In the genomic region with DNA sequence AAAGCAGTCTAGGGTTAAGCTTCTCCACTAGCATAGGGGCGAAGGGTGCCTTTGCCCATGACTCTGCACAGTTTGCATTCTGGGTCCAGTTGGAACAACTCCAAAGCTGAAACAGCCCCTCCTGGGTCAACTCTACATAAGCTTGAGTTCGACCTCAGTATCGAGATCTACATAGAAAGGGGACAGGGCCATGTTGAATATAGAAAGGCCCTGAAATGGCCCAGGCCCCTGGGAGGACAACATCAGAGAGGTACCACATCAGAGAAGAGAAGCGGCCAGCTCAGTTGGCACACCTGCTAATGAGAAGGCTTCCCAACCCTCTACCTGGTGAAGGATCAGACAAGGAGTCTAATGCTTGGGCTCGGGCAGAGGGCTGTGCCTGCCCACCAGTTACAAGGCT, we compare ENCODE assay signal across 14 cellular contexts. TPM values are rescaled to one million over a fixed set of nuclear protein-coding genes. Genes with fewer than 3 reads are reported as not detected.
A peak's percentile ranks its signal among the peaks of the same experiment; 100 is the strongest.
DNase-seq lines count a peak whose midpoint lies in the region; ATAC-seq and TF ChIP-seq lines count a peak whose summit lies in the region.
"Had no signal": no experiment of that assay in that cellular context is flagged by ENCODE, and none has a peak within 500 bp of the region (broad histone marks: within the 10 kb centered on the region; RNA-seq: fewer than 3 reads in every experiment).

No MANE protein-coding gene starts in this region.

- peak overlapping the region; percentile 96 for H3K4me3 Mint-ChIP-seq in activated naive CD8-positive, alpha-beta T cell treated with anti-CD3 and anti-CD28 coated beads, Interleukin-2, amount 50 U/mL, for 24 hours
- H3K4me3 Mint-ChIP-seq in naive thymus-derived CD8-positive, alpha-beta T cell = peak overlapping the region; percentile 96 to 100 (median 99)
- H3K4me3 Mint-ChIP-seq: neural progenitor cell had no signal

- H3K27ac Mint-ChIP-seq in activated naive CD8-positive, alpha-beta T cell treated with anti-CD3 and anti-CD28 coated beads, Interleukin-2, amount 50 U/mL, for 24 hours = peak overlapping the region; percentile 95
- peak overlapping the region; percentile 89 to 99 (median 96) for H3K27ac Mint-ChIP-seq in naive thymus-derived CD8-positive, alpha-beta T cell
- H3K27ac Mint-ChIP-seq: neural progenitor cell had no signal

- peaks cover 79% of the 10 kb centered on the region for H3K4me1 Mint-ChIP-seq in activated naive CD8-positive, alpha-beta T cell treated with anti-CD3 and anti-CD28 coated beads, Interleukin-2, amount 50 U/mL, for 24 hours
- peaks cover 45 to 94% (median 67%) of the 10 kb centered on the region in 4 donors for H3K4me1 Mint-ChIP-seq in naive thymus-derived CD8-positive, alpha-beta T cell

- no peak overlapping the region for H3K4me3 ChIP-seq in BLaER1
- peak overlapping the region; percentile 66 for H3K4me3 ChIP-seq in GM12864 (ENCODE audit: low read depth, low read length)
- H3K4me3 ChIP-seq: GM23248, neural progenitor cell had no signal

- peak overlapping the region; percentile 37; the same call in 1 of the 2 replicates for H3K27ac ChIP-seq in BLaER1
- H3K27ac ChIP-seq: GM23248, neural progenitor cell had no signal

- POLR2A ChIA-PET in naive thymus-derived CD8-positive, alpha-beta T cell (lab: Charles Lee) = interaction anchor here (0.6 to 20.0 kb wide), 9 partner anchors 9 to 250 kb away, joined by 3 to 1200 read pairs (median 6); partner anchors contain the start of genes ATP5PB, CEPT1, CHI3L2 and DRAM2

- no peaks in the 10 kb centered on the region for H3K9me3 ChIP-seq in BLaER1

- no peak for DNase-seq in GM12864 (ENCODE audit: low read depth)
- no peak for DNase-seq in activated naive CD8-positive, alpha-beta T cell treated with anti-CD3 and anti-CD28 coated beads, Interleukin-2, amount 50 U/mL, for 24 hours
- DNase-seq in naive thymus-derived CD8-positive, alpha-beta T cell = no peak
- DNase-seq in activated effector memory CD4-positive, alpha-beta T cell treated with Interleukin-2 at 50 U/mL for 16 hours = no peak
- no peak for DNase-seq in DMS114 treated with DMSO at 0.1 percent for 48 hours (lab: John Stamatoyannopoulos, UW; ENCODE audit: unreplicated experiment)
- DNase-seq: activated gamma-delta T cell, GM23248, NCI-H1092, NCI-H446 treated with DMSO at 0.1 percent for 48 hours had no signal

- H3K9me3 Mint-ChIP-seq in activated naive CD8-positive, alpha-beta T cell treated with anti-CD3 and anti-CD28 coated beads, Interleukin-2, amount 50 U/mL, for 24 hours = no peaks in the 10 kb centered on the region
- H3K9me3 Mint-ChIP-seq in naive thymus-derived CD8-positive, alpha-beta T cell = no peaks in the 10 kb centered on the region
- H3K9me3 Mint-ChIP-seq: neural progenitor cell had no signal

- no peak overlapping the region for H3K9ac ChIP-seq in BLaER1
- H3K9ac ChIP-seq: GM23248, neural progenitor cell had no signal

- peaks cover 64% of the 10 kb centered on the region for H3K36me3 Mint-ChIP-seq in activated naive CD8-positive, alpha-beta T cell treated with anti-CD3 and anti-CD28 coated beads, Interleukin-2, amount 50 U/mL, for 24 hours (ENCODE audit: low read depth)
- peaks cover 51 to 63% (median 61%) of the 10 kb centered on the region in 3 donors for H3K36me3 Mint-ChIP-seq in naive thymus-derived CD8-positive, alpha-beta T cell
- H3K36me3 Mint-ChIP-seq: neural progenitor cell had no signal

- no peaks in the 10 kb centered on the region for H3K27me3 Mint-ChIP-seq in activated naive CD8-positive, alpha-beta T cell treated with anti-CD3 and anti-CD28 coated beads, Interleukin-2, amount 50 U/mL, for 24 hours
- no peaks in the 10 kb centered on the region for H3K27me3 Mint-ChIP-seq in naive thymus-derived CD8-positive, alpha-beta T cell

- no peaks in the 10 kb centered on the region for H3K27me3 ChIP-seq in BLaER1

- TF ChIP-seq CTCF in GM12864 (IDR thresholded peaks at IDR 0.05; ENCODE audit: low read depth, low read length, missing control alignments) = no peak

- no peak for ATAC-seq in activated naive CD8-positive, alpha-beta T cell treated with anti-CD3 and anti-CD28 coated beads, Interleukin-2, amount 50 U/mL, for 24 hours
- no peak for ATAC-seq in naive thymus-derived CD8-positive, alpha-beta T cell
- ATAC-seq in HG02678 (IDR thresholded peaks at IDR 0.05; ENCODE audit: unreplicated experiment) = no peak
- ATAC-seq in HG03039 (IDR thresholded peaks at IDR 0.05; ENCODE audit: unreplicated experiment) = no peak

- peaks cover 55% of the 10 kb centered on the region for H3K4me1 ChIP-seq in BLaER1
- H3K4me1 ChIP-seq: neural progenitor cell had no signal

- peaks cover 55% of the 10 kb centered on the region for H3K36me3 ChIP-seq in BLaER1
- H3K36me3 ChIP-seq: neural progenitor cell had no signal

- no peaks in the 10 kb centered on the region for H4K20me1 ChIP-seq in BLaER1

- H3K4me2 ChIP-seq in BLaER1 = no peak overlapping the region
- H3K4me2 ChIP-seq: neural progenitor cell had no signal

RNA-seq across cellular contexts. Expression of gene DENND2D, which starts 1.6 kb away (rescaled TPM):
- 100 to 1,000 TPM; 274 to 289 TPM for total RNA-seq in naive thymus-derived CD8-positive, alpha-beta T cell
- 100 to 1,000 TPM; 161 to 395 (median 225) TPM for polyA plus RNA-seq in naive thymus-derived CD8-positive, alpha-beta T cell

RNA-seq across cellular contexts. Expression of gene CHI3L2, which starts 28.7 kb away (rescaled TPM):
- 1 to 10 TPM; 5.7 to 6.5 TPM for total RNA-seq in naive thymus-derived CD8-positive, alpha-beta T cell
- polyA plus RNA-seq in naive thymus-derived CD8-positive, alpha-beta T cell = 10 to 100 TPM; 45.4 to 69.0 (median 48.6) TPM
- total RNA-seq: fibroblast of villous mesenchyme, GM23248 had no signal

RNA-seq across cellular contexts. Expression of gene CEPT1, which starts 58.8 kb away (rescaled TPM):
- total RNA-seq in naive thymus-derived CD8-positive, alpha-beta T cell = 10 to 100 TPM; 55.9 to 59.9 TPM
- 10 to 100 TPM; 18.0 to 28.6 (median 27.2) TPM for polyA plus RNA-seq in naive thymus-derived CD8-positive, alpha-beta T cell

RNA-seq across cellular contexts. Expression of gene DRAM2, which starts 58.9 kb away (rescaled TPM):
- total RNA-seq in naive thymus-derived CD8-positive, alpha-beta T cell = 10 to 100 TPM; 50.5 to 51.3 TPM
- polyA plus RNA-seq in naive thymus-derived CD8-positive, alpha-beta T cell = 10 to 100 TPM; 84.3 to 95.3 (median 91.2) TPM
